ENCODE assay signal across 21 cellular contexts in the genomic region with DNA sequence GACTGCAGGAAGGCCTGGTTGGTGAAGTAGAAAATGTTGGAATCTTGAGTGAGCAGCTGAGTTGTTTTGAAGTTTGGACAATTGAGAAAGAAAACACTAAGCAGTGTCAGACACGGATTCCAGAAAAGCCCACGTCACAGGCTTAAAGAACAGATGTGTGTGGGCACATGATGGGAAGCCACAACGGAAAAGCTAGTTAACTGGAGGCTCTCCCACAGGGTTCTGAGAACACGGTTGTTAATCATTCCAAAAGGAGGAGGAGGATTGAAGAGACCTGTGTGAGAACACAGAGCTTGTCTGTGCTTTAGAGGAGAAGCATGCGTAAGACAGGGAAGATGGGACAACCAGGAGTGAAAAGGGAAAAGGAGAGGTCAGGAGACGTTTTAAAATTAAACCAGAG. TPM values are rescaled to one million over a fixed set of nuclear protein-coding genes. Genes with fewer than 3 reads are reported as not detected.
DNase-seq lines count a peak whose midpoint lies in the region; ATAC-seq, FAIRE-seq and TF ChIP-seq lines count a peak whose summit lies in the region.
"Had no signal": no experiment of that assay in that cellular context is flagged by ENCODE, and none has a peak within 500 bp of the region (broad histone marks: within the 10 kb centered on the region; RNA-seq: fewer than 3 reads in every experiment).

No MANE protein-coding gene starts in this region.

- ATAC-seq in HG03095 (IDR thresholded peaks at IDR 0.05; ENCODE audit: unreplicated experiment): no peak
- ATAC-seq: GM23338; stimulated activated naive CD8-positive, alpha-beta T cell treated with anti-CD3 and anti-CD28 coated beads, Interleukin-15, amount 100 ng/mL, for 72 hours had no signal

- no peaks in the 10 kb centered on the region for H3K9me3 ChIP-seq in BLaER1
- H3K9me3 ChIP-seq: right lobe of liver had no signal

- H3K27me3 Mint-ChIP-seq in osteocyte (ENCODE audit: unreplicated experiment): no peaks in the 10 kb centered on the region
- H3K27me3 Mint-ChIP-seq: CD4-positive, alpha-beta T cell; stimulated activated naive CD8-positive, alpha-beta T cell treated with anti-CD3 and anti-CD28 coated beads, Interleukin-15, amount 100 ng/mL, for 72 hours had no signal

- H3K27ac Mint-ChIP-seq in osteocyte (ENCODE audit: unreplicated experiment): peak overlapping the region; percentile 4
- H3K27ac Mint-ChIP-seq: CD4-positive, alpha-beta T cell; GM23338 had no signal

- H3K27ac ChIP-seq in BLaER1 (peak overlapping the region; percentile 61; the same call in 1 of the 2 replicates), substantia nigra (ENCODE audit: low read depth, low read length, poor library complexity, severe bottlenecking) (no peak overlapping the region)
- H3K27ac ChIP-seq: coronary artery, KMS-11, right lobe of liver had no signal

- H3K27me3 ChIP-seq in BLaER1: no peaks in the 10 kb centered on the region
- H3K27me3 ChIP-seq: right lobe of liver had no signal

- peak overlapping the region; percentile 68 for H3K4me2 ChIP-seq in BLaER1
- H3K4me2 ChIP-seq: GM23338, KMS-11 had no signal

- H3K9me3 Mint-ChIP-seq in osteocyte (ENCODE audit: unreplicated experiment): no peaks in the 10 kb centered on the region
- H3K9me3 Mint-ChIP-seq: CD4-positive, alpha-beta T cell; GM23338; stimulated activated naive CD8-positive, alpha-beta T cell treated with anti-CD3 and anti-CD28 coated beads, Interleukin-15, amount 100 ng/mL, for 72 hours had no signal

- H3K4me1 Mint-ChIP-seq in osteocyte (ENCODE audit: unreplicated experiment): peaks cover 7% of the 10 kb centered on the region
- H3K4me1 Mint-ChIP-seq: GM23338 had no signal

- no peak overlapping the region for H3K4me3 Mint-ChIP-seq in osteocyte (ENCODE audit: unreplicated experiment)
- H3K4me3 Mint-ChIP-seq: CD4-positive, alpha-beta T cell; GM23338; stimulated activated naive CD8-positive, alpha-beta T cell treated with anti-CD3 and anti-CD28 coated beads, Interleukin-15, amount 100 ng/mL, for 72 hours had no signal

- peaks cover 86% of the 10 kb centered on the region for H3K36me3 ChIP-seq in BLaER1

- H3K4me3 ChIP-seq in BLaER1 (no peak overlapping the region), epithelial cell of proximal tubule (ENCODE audit: low read depth, low read length) (no peak overlapping the region)
- H3K4me3 ChIP-seq: coronary artery, GM23338, right lobe of liver had no signal

- DNase-seq in SK-MEL-5 (ENCODE audit: low read depth, low spot score) (peak; percentile 100), epithelial cell of proximal tubule (ENCODE audit: low read depth) (peak; percentile 48), osteocyte (ENCODE audit: extremely low spot score, unreplicated experiment) (no peak), substantia nigra (lab: John Stamatoyannopoulos, UW) (no peak), urothelium cell line (ENCODE audit: low spot score) (no peak)
- DNase-seq in activated CD8-positive, alpha-beta memory T cell treated with anti-CD3 and anti-CD28 coated beads, Interleukin-2, amount 50 U/mL, for 48 hours: no peak
- DNase-seq: activated CD4-positive, alpha-beta T cell treated with anti-CD3 and anti-CD28 coated beads, Interleukin-2, amount 50 U/mL, for 4 hours; activated naive CD4-positive, alpha-beta T cell treated with anti-CD3 and anti-CD28 coated beads, Interleukin-2, amount 50 U/mL, for 16 hours; CD4-positive, alpha-beta T cell; NCI-H1694; NCI-H69; right lobe of liver; RPMI8226; stimulated activated naive CD8-positive, alpha-beta T cell treated with anti-CD3 and anti-CD28 coated beads, Interleukin-15, amount 100 ng/mL, for 72 hours had no signal

- peaks cover 43% of the 10 kb centered on the region for H3K36me3 Mint-ChIP-seq in osteocyte (ENCODE audit: unreplicated experiment)

- peaks cover 62% of the 10 kb centered on the region for H3K4me1 ChIP-seq in BLaER1
- H3K4me1 ChIP-seq: right lobe of liver had no signal

- H3K9ac ChIP-seq in BLaER1: peak overlapping the region; percentile 34; the same call in 1 of the 2 replicates
- H3K9ac ChIP-seq: KMS-11 had no signal

- no peak for TF ChIP-seq CTCF in epithelial cell of proximal tubule (conservative IDR thresholded peaks at IDR 0.05; ENCODE audit: low read depth, low read length)
- no peak for TF ChIP-seq CTCF in osteocyte (IDR thresholded peaks at IDR 0.05)

- in situ Hi-C loops in SK-MEL-5 (cut with HindIII; ENCODE audit: low pct_unique_long_range_greater_than_20kb, low sequenced_read_pairs): no loop called here

- FAIRE-seq in urothelium cell line (lab: Jason Lieb, UNC): no peak
- FAIRE-seq: frontal cortex, islet of Langerhans had no signal

- peaks cover 77% of the 10 kb centered on the region for H4K20me1 ChIP-seq in BLaER1

RNA-seq across cellular contexts. Expression of a gene that starts 42.6 kb away (rescaled TPM):
- total RNA-seq in SK-MEL-5 (2014; rRNA removed; shearing (Covaris generic)): 0.03 and 0.08 TPM in 2 replicates
- polyA plus RNA-seq in SK-MEL-5 (2015; cell fraction: cytosol; rRNA removed): 0.09 TPM in 1 of 2 replicates, not detected in the other
- polyA plus RNA-seq in SK-MEL-5 (2015; cell fraction: nucleus; rRNA removed): 0.12 TPM in 2 replicates
- total RNA-seq in epithelial cell of proximal tubule: 1.7 and 4.4 TPM in 2 replicates
- 0.08 and 0.11 TPM in 2 replicates for total RNA-seq in osteocyte
- total RNA-seq: CD4-positive, alpha-beta T cell; GM23338 had no signal
- polyA plus RNA-seq: GM23338 had no signal

Comparison
In these comparisons a context has a peak if more than half of its experiments do, and no peak if none do; other contexts are left out.
1. DNase-seq: peak in SK-MEL-5 (single experiment) and epithelial cell of proximal tubule (single experiment); none in osteocyte (single experiment), substantia nigra (0 of 49), urothelium cell line (single experiment) and activated CD8-positive, alpha-beta memory T cell treated with anti-CD3 and anti-CD28 coated beads, Interleukin-2, amount 50 U/mL, for 48 hours (single experiment).